In genomic region chr1:145784409-145784808, GRCh38 we compare ENCODE assay signal across 21 cellular contexts. TPM values are rescaled to one million over a fixed set of nuclear protein-coding genes. Genes with fewer than 3 reads are reported as not detected.
DNase-seq lines count a peak whose midpoint lies in the region; ATAC-seq and TF ChIP-seq lines count a peak whose summit lies in the region.
"Had no signal": no experiment of that assay in that cellular context is flagged by ENCODE, and none has a peak within 500 bp of the region (broad histone marks: within the 10 kb centered on the region; RNA-seq: fewer than 3 reads in every experiment).

No MANE protein-coding gene starts in this region.

- H3K36me3 Mint-ChIP-seq in progenitor cell of endocrine pancreas (ENCODE audit: insufficient read depth): peaks cover 6% of the 10 kb centered on the region

- H3K4me3 Mint-ChIP-seq in progenitor cell of endocrine pancreas (ENCODE audit: low read depth): no peak overlapping the region
- H3K4me3 Mint-ChIP-seq: activated CD8-positive, alpha-beta T cell treated with anti-CD3 and anti-CD28 coated beads for 36 hours; activated T-cell treated with anti-CD3 and anti-CD28 coated beads, Interleukin-2, amount 50 U/mL, for 24 hours; stimulated activated effector memory CD8-positive, alpha-beta T cell treated with anti-CD3 and anti-CD28 coated beads, Interleukin-12 subunit alpha, Interleukin-12 subunit beta, amount 100 ng/mL, for 72 hours; T-helper 2 cell treated with Interferon-gamma antibody and Interleukin-4, amounts not matched to agents 5 μg/mL and 100 μg/mL, for 36 hours had no signal

- DNase-seq in body of pancreas (no peak), heart left ventricle (no peak), progenitor cell of endocrine pancreas (ENCODE audit: low spot score, unreplicated experiment) (no peak), aorta (no peak), NCI-H345 treated with DMSO at 0.1 percent for 48 hours (lab: John Stamatoyannopoulos, UW; ENCODE audit: unreplicated experiment) (no peak), dedifferentiated amniotic fluid mesenchymal stem cell (ENCODE audit: extremely low spot score) (no peak)
- DNase-seq: activated CD4-positive, CD25-positive, alpha-beta regulatory T cell; activated CD8-positive, alpha-beta T cell treated with anti-CD3 and anti-CD28 coated beads for 36 hours; activated naive CD4-positive, alpha-beta T cell; activated T-cell treated with anti-CD3 and anti-CD28 coated beads, Interleukin-2, amount 50 U/mL, for 24 hours; AML-193; DND-41; left lung; NCI-H1092 treated with DMSO at 0.1 percent for 48 hours; NCI-H2081 treated with DMSO at 0.1 percent for 48 hours; NK-92 treated with Interleukin-12 subunit alpha and Interleukin-12 subunit beta, amount 100 ng/mL, for 24 hours; SK-N-SH; testis had no signal

- peaks cover 34% of the 10 kb centered on the region for H3K4me1 Mint-ChIP-seq in progenitor cell of endocrine pancreas (ENCODE audit: low read depth)

- H3K36me3 ChIP-seq in body of pancreas (replicated peaks in 1 of 2; ENCODE audit: insufficient read depth in 1 of 2, low read depth in 2 of 2) (no peaks in the 10 kb centered on the region), heart left ventricle (peaks cover 0 to 38% (median 16%) of the 10 kb centered on the region in 9 donors), aorta (ENCODE audit: control insufficient read depth in 1 of 2, insufficient read depth in 2 of 2, low read length in 1 of 2) (peaks cover 0 to 4% of the 10 kb centered on the region in 2 donors)

- no peaks in the 10 kb centered on the region for H3K27me3 Mint-ChIP-seq in progenitor cell of endocrine pancreas
- H3K27me3 Mint-ChIP-seq: activated CD8-positive, alpha-beta T cell treated with anti-CD3 and anti-CD28 coated beads for 36 hours; activated T-cell treated with anti-CD3 and anti-CD28 coated beads, Interleukin-2, amount 50 U/mL, for 24 hours had no signal

- no peaks in the 10 kb centered on the region for H3K9me3 Mint-ChIP-seq in progenitor cell of endocrine pancreas (ENCODE audit: low read depth)
- H3K9me3 Mint-ChIP-seq: activated CD8-positive, alpha-beta T cell treated with anti-CD3 and anti-CD28 coated beads for 36 hours; activated T-cell treated with anti-CD3 and anti-CD28 coated beads, Interleukin-2, amount 50 U/mL, for 24 hours; stimulated activated effector memory CD8-positive, alpha-beta T cell treated with anti-CD3 and anti-CD28 coated beads, Interleukin-12 subunit alpha, Interleukin-12 subunit beta, amount 100 ng/mL, for 72 hours; T-helper 2 cell treated with Interferon-gamma antibody and Interleukin-4, amounts not matched to agents 5 μg/mL and 100 μg/mL, for 36 hours had no signal

- H3K4me1 ChIP-seq in body of pancreas: peaks cover 35% of the 10 kb centered on the region
- H3K4me1 ChIP-seq in heart left ventricle: peaks cover 0 to 38% (median 23%) of the 10 kb centered on the region in 12 donors
- peaks cover 0 to 6% of the 10 kb centered on the region in 2 donors for H3K4me1 ChIP-seq in aorta (ENCODE audit: control insufficient read depth in 1 of 2, insufficient read depth in 2 of 2, low read length in 2 of 2)
- H3K4me1 ChIP-seq: testis had no signal

- H3K4me3 ChIP-seq in body of pancreas (no peak overlapping the region), heart left ventricle (peak overlapping the region in 11 of 12 donors; percentile 22 to 58 (median 44)), aorta (ENCODE audit: low read length in 2 of 2) (peak overlapping the region; percentile 86 to 96)
- H3K4me3 ChIP-seq: left lung, testis had no signal

- no peaks in the 10 kb centered on the region for H3K27me3 ChIP-seq in body of pancreas
- no peaks in the 10 kb centered on the region for H3K27me3 ChIP-seq in heart left ventricle
- no peaks in the 10 kb centered on the region for H3K27me3 ChIP-seq in aorta (ENCODE audit: control insufficient read depth in 1 of 2, insufficient read depth in 2 of 2, low read length in 1 of 2)
- H3K27me3 ChIP-seq: left lung, testis had no signal

- H3K27ac ChIP-seq in body of pancreas: peak overlapping the region in 3 of 4 donors; percentile 43 to 58 (median 47)
- peak overlapping the region; percentile 46 to 81 (median 75) for H3K27ac ChIP-seq in heart left ventricle
- peak overlapping the region in 1 of 2 donors; percentile 90 for H3K27ac ChIP-seq in aorta (ENCODE audit: low read depth in 1 of 2, low read length in 2 of 2)

- no peak for TF ChIP-seq POLR2A in body of pancreas (IDR thresholded peaks at IDR 0.05)
- peak in 1 of 2 donors; percentile 26 for TF ChIP-seq POLR2A in heart left ventricle (IDR thresholded peaks at IDR 0.05)

- 69 to 75% methylated on average over 3 of the region's 3 CpGs for WGBS in body of pancreas, 2 donors
- WGBS in heart left ventricle, 4 donors: 43 to 50% (median 45%) methylated on average over 3 of the region's 3 CpGs
- 8 to 12% methylated on average over 3 of the region's 3 CpGs for WGBS in aorta, 2 donors

- H3K9me3 ChIP-seq in body of pancreas: no peaks in the 10 kb centered on the region
- no peaks in the 10 kb centered on the region for H3K9me3 ChIP-seq in heart left ventricle
- no peaks in the 10 kb centered on the region for H3K9me3 ChIP-seq in aorta (ENCODE audit: control insufficient read depth, low read length)
- H3K9me3 ChIP-seq: left lung, SK-N-SH, testis had no signal

- no peak for TF ChIP-seq CTCF in body of pancreas (IDR thresholded peaks at IDR 0.05)
- no peak for TF ChIP-seq CTCF in heart left ventricle (IDR thresholded peaks at IDR 0.05)
- no peak for TF ChIP-seq CTCF in progenitor cell of endocrine pancreas (IDR thresholded peaks at IDR 0.05; ENCODE audit: unreplicated experiment)

- H3K27ac Mint-ChIP-seq in progenitor cell of endocrine pancreas: peak overlapping the region; percentile 14
- H3K27ac Mint-ChIP-seq: activated CD8-positive, alpha-beta T cell treated with anti-CD3 and anti-CD28 coated beads for 36 hours; activated T-cell treated with anti-CD3 and anti-CD28 coated beads, Interleukin-2, amount 50 U/mL, for 24 hours; T-helper 2 cell treated with Interferon-gamma antibody and Interleukin-4, amounts not matched to agents 5 μg/mL and 100 μg/mL, for 36 hours had no signal

- ATAC-seq in body of pancreas (no peak), heart left ventricle (peak in 2 of 4 donors; percentile 41 to 49), aorta (ENCODE audit: low FRiP score) (no peak), GM21423 (IDR thresholded peaks at IDR 0.05; ENCODE audit: unreplicated experiment) (no peak)
- ATAC-seq: activated CD8-positive, alpha-beta T cell treated with anti-CD3 and anti-CD28 coated beads for 36 hours; left lung; stimulated activated effector memory CD8-positive, alpha-beta T cell treated with anti-CD3 and anti-CD28 coated beads, Interleukin-12 subunit alpha, Interleukin-12 subunit beta, amount 100 ng/mL, for 72 hours had no signal

- intact Hi-C loops in body of pancreas (cut with DNase I): no loop called here
- intact Hi-C loops in heart left ventricle (cut with DNase I): no loop called here
- intact Hi-C loops in aorta (cut with DNase I): loop anchor here in 1 of 2 donors (5.0 kb wide), 1 partner anchor 38 kb away; the partner anchor contains the start of genes POLR3C and RNF115

RNA-seq across cellular contexts. Expression of gene RNF115, which starts 39.5 kb away (rescaled TPM):
- total RNA-seq in body of pancreas (10 to 100 TPM; 12.7 to 13.2 TPM), heart left ventricle (10 to 100 TPM; 41.4 to 76.5 (median 52.0) TPM), progenitor cell of endocrine pancreas (14.5 and 14.7 TPM in 2 replicates), aorta (10 to 100 TPM; 29.7 to 60.3 TPM)
- polyA plus RNA-seq in heart left ventricle (10 to 100 TPM; 20.5 to 29.4 TPM), aorta (10 to 100 TPM; 13.3 to 14.4 TPM)

RNA-seq across cellular contexts. Expression of gene POLR3C, which starts 39.6 kb away (rescaled TPM):
- total RNA-seq in body of pancreas (10 to 100 TPM; 15.6 to 31.6 TPM), heart left ventricle (10 to 100 TPM; 12.5 to 22.4 (median 15.1) TPM), progenitor cell of endocrine pancreas (31.9 and 34.0 TPM in 2 replicates), aorta (10 to 100 TPM; 23.8 to 25.9 TPM)
- polyA plus RNA-seq in heart left ventricle (10 to 100 TPM in 1 of 2 donors, 1 to 10 TPM in 1; 5.9 to 14.8 TPM), aorta (10 to 100 TPM; 14.8 to 21.0 TPM)

Comparison
In these comparisons a context has a peak if more than half of its experiments do, and no peak if none do; other contexts are left out.
1. H3K4me3 ChIP-seq: peak in heart left ventricle (11 of 12) and aorta (2 of 2); none in body of pancreas (0 of 2).